In genomic region chr10:13945760-13946460, GRCh38 we compare ENCODE assay signal across 15 cellular contexts.
DNase-seq lines count a peak whose midpoint lies in the region; ATAC-seq and TF ChIP-seq lines count a peak whose summit lies in the region.
"Had no signal": no experiment of that assay in that cellular context is flagged by ENCODE, and none has a peak within 500 bp of the region (broad histone marks: within the 10 kb centered on the region; RNA-seq: fewer than 3 reads in every experiment).

No MANE protein-coding gene starts in this region.

- H3K36me3 ChIP-seq in heart right ventricle (no peaks in the 10 kb centered on the region), vagina (no peaks in the 10 kb centered on the region)
- H3K36me3 ChIP-seq: suprapubic skin had no signal

- H3K4me3 ChIP-seq in heart right ventricle, result no peak overlapping the region
- no peak overlapping the region for H3K4me3 ChIP-seq in fibroblast of mammary gland (ENCODE audit: control insufficient read depth, low read depth, low read length)
- no peak overlapping the region for H3K4me3 ChIP-seq in vagina
- H3K4me3 ChIP-seq: suprapubic skin had no signal

- no peak overlapping the region for H3K27ac Mint-ChIP-seq in effector memory CD8-positive, alpha-beta T cell
- H3K27ac Mint-ChIP-seq: activated CD8-positive, alpha-beta memory T cell treated with anti-CD3 and anti-CD28 coated beads, Interleukin-2, amount 10 ng/mL, durations not matched to agents 7 days and 5 days; activated naive CD8-positive, alpha-beta T cell treated with anti-CD3 and anti-CD28 coated beads, Interleukin-2, amount 10 ng/mL, durations not matched to agents 7 days and 5 days had no signal

- H3K27me3 Mint-ChIP-seq in effector memory CD8-positive, alpha-beta T cell, result peaks cover 2 to 24% of the 10 kb centered on the region in 2 donors

- intact Hi-C loops in heart right ventricle (cut with DNase I), result no loop called here
- intact Hi-C loops in left ventricle myocardium superior (cut with micrococcal nuclease), result no loop called here
- intact Hi-C loops in vagina (cut with DNase I), result no loop called here

- peak in 7 of 8 donors; percentile 16 to 69 (median 53) for ATAC-seq in heart right ventricle
- ATAC-seq in left ventricle myocardium superior, result no peak
- no peak for ATAC-seq in effector memory CD8-positive, alpha-beta T cell (replicated peaks)
- ATAC-seq: activated CD8-positive, alpha-beta memory T cell treated with anti-CD3 and anti-CD28 coated beads, Interleukin-2, amount 10 ng/mL, durations not matched to agents 7 days and 5 days; Panc1 had no signal

- H3K9me3 Mint-ChIP-seq in effector memory CD8-positive, alpha-beta T cell, result no peaks in the 10 kb centered on the region

- H3K27ac ChIP-seq in heart right ventricle (peak overlapping the region in 5 of 10 donors; percentile 17 to 59 (median 37)), vagina (peak overlapping the region; percentile 40)
- H3K27ac ChIP-seq: suprapubic skin had no signal

- no peak for DNase-seq in heart right ventricle
- DNase-seq in left ventricle myocardium superior, result no peak
- peak; percentile 24 for DNase-seq in fibroblast of mammary gland (ENCODE audit: low read depth)
- DNase-seq in midbrain (lab: John Stamatoyannopoulos, UW), result peak; percentile 30
- no peak for DNase-seq in vagina (ENCODE audit: extremely low spot score in 2 of 2)
- no peak for DNase-seq in SK-N-DZ (ENCODE audit: low spot score)
- no peak for DNase-seq in effector memory CD8-positive, alpha-beta T cell
- no peak for DNase-seq in DMS53 (lab: John Stamatoyannopoulos, UW)
- DNase-seq: ACHN; activated CD8-positive, alpha-beta memory T cell treated with anti-CD3 and anti-CD28 coated beads, Interleukin-2, amount 10 ng/mL, durations not matched to agents 7 days and 5 days; activated naive CD8-positive, alpha-beta T cell treated with anti-CD3 and anti-CD28 coated beads, Interleukin-2, amount 10 ng/mL, durations not matched to agents 7 days and 5 days; Kasumi-1; T-helper 9 cell had no signal

- H3K9me3 ChIP-seq in heart right ventricle, result no peaks in the 10 kb centered on the region
- H3K9me3 ChIP-seq in vagina, result no peaks in the 10 kb centered on the region
- H3K9me3 ChIP-seq: suprapubic skin had no signal

- H3K27me3 ChIP-seq in heart right ventricle (no peaks in the 10 kb centered on the region), vagina (no peaks in the 10 kb centered on the region)
- H3K27me3 ChIP-seq: suprapubic skin had no signal

- H3K4me1 ChIP-seq in heart right ventricle (peaks cover 0 to 39% (median 19%) of the 10 kb centered on the region in 9 donors), vagina (peaks cover 18% of the 10 kb centered on the region)

- WGBS in heart right ventricle, 2 donors, result 67 to 72% methylated on average over 7 of the region's 7 CpGs

- no peak for TF ChIP-seq POLR2A in vagina (IDR thresholded peaks at IDR 0.05)

- no peaks in the 10 kb centered on the region for H3K36me3 Mint-ChIP-seq in effector memory CD8-positive, alpha-beta T cell (ENCODE audit: insufficient read depth)
- H3K36me3 Mint-ChIP-seq: activated CD8-positive, alpha-beta memory T cell treated with anti-CD3 and anti-CD28 coated beads, Interleukin-2, amount 10 ng/mL, durations not matched to agents 7 days and 5 days; activated naive CD8-positive, alpha-beta T cell treated with anti-CD3 and anti-CD28 coated beads, Interleukin-2, amount 10 ng/mL, durations not matched to agents 7 days and 5 days had no signal

- no peaks in the 10 kb centered on the region for H3K4me1 Mint-ChIP-seq in effector memory CD8-positive, alpha-beta T cell (ENCODE audit: low read depth in 2 of 2)
- H3K4me1 Mint-ChIP-seq: activated CD8-positive, alpha-beta memory T cell treated with anti-CD3 and anti-CD28 coated beads, Interleukin-2, amount 10 ng/mL, durations not matched to agents 7 days and 5 days; activated naive CD8-positive, alpha-beta T cell treated with anti-CD3 and anti-CD28 coated beads, Interleukin-2, amount 10 ng/mL, durations not matched to agents 7 days and 5 days had no signal

- TF ChIP-seq CTCF in heart right ventricle (IDR thresholded peaks at IDR 0.05), result peak in 1 of 9 donors; percentile 16
- no peak for TF ChIP-seq CTCF in fibroblast of mammary gland (conservative IDR thresholded peaks at IDR 0.05; ENCODE audit: control insufficient read depth, insufficient read depth, low read depth, low read length)
- TF ChIP-seq CTCF in vagina (IDR thresholded peaks at IDR 0.05), result no peak

- H3K4me3 Mint-ChIP-seq in effector memory CD8-positive, alpha-beta T cell, result no peak overlapping the region
- H3K4me3 Mint-ChIP-seq: activated CD8-positive, alpha-beta memory T cell treated with anti-CD3 and anti-CD28 coated beads, Interleukin-2, amount 10 ng/mL, durations not matched to agents 7 days and 5 days; activated naive CD8-positive, alpha-beta T cell treated with anti-CD3 and anti-CD28 coated beads, Interleukin-2, amount 10 ng/mL, durations not matched to agents 7 days and 5 days had no signal

Comparison
In these comparisons a context has a peak if more than half of its experiments do, and no peak if none do; other contexts are left out.
1. ATAC-seq: peak in heart right ventricle (7 of 8); none in left ventricle myocardium superior (single experiment) and effector memory CD8-positive, alpha-beta T cell (single experiment).
2. DNase-seq: peak in fibroblast of mammary gland (single experiment) and midbrain (single experiment); none in heart right ventricle (0 of 2), left ventricle myocardium superior (single experiment), vagina (0 of 2), SK-N-DZ (single experiment), effector memory CD8-positive, alpha-beta T cell (0 of 3) and DMS53 (single experiment).